Comparison of ENCODE assay signal across 14 cellular contexts in the genomic region with DNA sequence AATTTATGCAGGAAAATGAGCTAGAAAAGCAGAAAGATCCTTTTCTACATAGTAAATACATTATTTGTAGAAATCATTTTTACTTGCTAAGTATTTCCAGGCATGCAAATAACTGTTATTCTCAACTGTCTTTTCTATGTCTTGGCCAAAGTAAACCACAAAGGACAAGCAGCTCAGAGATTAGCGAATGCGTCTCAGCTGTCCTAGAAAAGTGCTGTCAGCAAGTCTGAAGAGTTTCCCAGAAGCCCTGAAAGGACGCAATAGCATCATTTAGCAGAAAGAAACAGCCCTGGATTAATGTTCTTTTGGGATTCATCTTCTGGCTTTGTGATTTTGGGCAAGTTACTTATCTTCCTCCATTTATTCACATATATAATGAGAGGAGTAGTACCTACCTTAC.
DNase-seq lines count a peak whose midpoint lies in the region; ATAC-seq and TF ChIP-seq lines count a peak whose summit lies in the region.
"Had no signal": no experiment of that assay in that cellular context is flagged by ENCODE, and none has a peak within 500 bp of the region (broad histone marks: within the 10 kb centered on the region; RNA-seq: fewer than 3 reads in every experiment).

No MANE protein-coding gene starts in this region.

- no peak overlapping the region for H3K4me3 ChIP-seq in choroid plexus epithelial cell (ENCODE audit: low read depth, low read length)
- H3K4me3 ChIP-seq: GM23338 had no signal

- in situ Hi-C loops in GM13976 (cut with MboI; ENCODE audit: low sequenced_read_pairs, unreplicated experiment) = no loop called here

- no peak for TF ChIP-seq CTCF in choroid plexus epithelial cell (conservative IDR thresholded peaks at IDR 0.05; ENCODE audit: low read depth, low read length)
- TF ChIP-seq CTCF in GM13976 (IDR thresholded peaks at IDR 0.05; ENCODE audit: borderline replicate concordance, control extremely low read depth, extremely low read depth, insufficient read depth, missing control alignments) = no peak

- DNase-seq in Right ventricle myocardium superior (no peak), cardiac septum (ENCODE audit: low spot score) (no peak), choroid plexus epithelial cell (ENCODE audit: low read depth) (peak; percentile 66), medulla oblongata (ENCODE audit: extremely low spot score) (peak; percentile 8), GM13976 (ENCODE audit: low spot score) (no peak), GM19240 (ENCODE audit: insufficient read length, low spot score) (no peak)
- DNase-seq: 8988T; C1 segment of cervical spinal cord; Calu3; CD4-positive, alpha-beta T cell; DMS 273 treated with DMSO at 0.1 percent for 48 hours; H7 had no signal

- ATAC-seq in Right ventricle myocardium superior (ENCODE audit: poor library complexity) = peak; percentile 78
- ATAC-seq in GM18520 (IDR thresholded peaks at IDR 0.05; ENCODE audit: unreplicated experiment) = no peak
- ATAC-seq: GM23338 had no signal

- intact Hi-C loops in Right ventricle myocardium superior (cut with DNase I) (no loop called here), cardiac septum (cut with DNase I) (no loop called here)

Comparison
In these comparisons a context has a peak if more than half of its experiments do, and no peak if none do; other contexts are left out.
1. DNase-seq: peak in choroid plexus epithelial cell (single experiment) and medulla oblongata (single experiment); none in Right ventricle myocardium superior (single experiment), cardiac septum (single experiment), GM13976 (single experiment) and GM19240 (single experiment).